ENCODE assay signal across 10 cellular contexts in genomic region chr16:68681038-68681437, GRCh38. TPM values are rescaled to one million over a fixed set of nuclear protein-coding genes. Genes with fewer than 3 reads are reported as not detected.
"Had no signal": no experiment of that assay in that cellular context is flagged by ENCODE, and none has a peak within 500 bp of the region (broad histone marks: within the 10 kb centered on the region; RNA-seq: fewer than 3 reads in every experiment).

No MANE protein-coding gene starts in this region.

- H3K9ac ChIP-seq: GM23248 had no signal

- H3K9me3 Mint-ChIP-seq: H9, HFFc6, IgD-negative memory B cell had no signal

- H3K4me1 Mint-ChIP-seq: IgD-negative memory B cell had no signal

- H2AFZ ChIP-seq: GM23248 had no signal

- H3K4me3 Mint-ChIP-seq: H9, HFFc6, IgD-negative memory B cell had no signal

- H3K27ac ChIP-seq: GM23248 had no signal

- FAIRE-seq: H54, HTR-8/SVneo had no signal

- DNase-seq: GM23248, GOT3, H9, HCEC 1CT, HFFc6, Kasumi-1, KG1 had no signal

- H3K27ac Mint-ChIP-seq: HFFc6, IgD-negative memory B cell had no signal

- H3K4me3 ChIP-seq: GM23248 had no signal

RNA-seq across cellular contexts. Expression of gene CDH3, which starts 35.9 kb away (rescaled TPM):
- total RNA-seq: GM23248 had no signal
- polyA plus RNA-seq: GM23248, IgD-negative memory B cell had no signal

RNA-seq across cellular contexts. Expression of gene CDH1, which starts 56.1 kb away (rescaled TPM):
- total RNA-seq: GM23248 had no signal
- polyA plus RNA-seq: IgD-negative memory B cell had no signal
